ENCODE assay signal across 1 cellular context in genomic region chr14:75702606-75703261, GRCh38.
TF ChIP-seq lines count a peak whose summit lies in the region.

No MANE protein-coding gene starts in this region.

TF ChIP-seq in SK-N-SH treated with all-trans-retinoic acid at 6 μM for 48 hours, 23 proteins besides CTCF, POLR2A, EP300 and RAD21 (continued from another document):
- TF ChIP-seq TSHZ2 (CRISPR knock-in tag; IDR thresholded peaks at IDR 0.05) (no peak), SNAI2 (CRISPR knock-in tag; IDR thresholded peaks at IDR 0.05) (no peak), PPARA (CRISPR knock-in tag; IDR thresholded peaks at IDR 0.05; ENCODE audit: borderline replicate concordance) (no peak), ZFP30 (CRISPR knock-in tag; IDR thresholded peaks at IDR 0.05) (no peak), GLIS3 (CRISPR knock-in tag; IDR thresholded peaks at IDR 0.05) (no peak), ARNTL (CRISPR knock-in tag; IDR thresholded peaks at IDR 0.05; ENCODE audit: borderline replicate concordance, low read depth) (no peak), ZNF70 (CRISPR knock-in tag; IDR thresholded peaks at IDR 0.05) (no peak)
- TF ChIP-seq, protein P1, sequence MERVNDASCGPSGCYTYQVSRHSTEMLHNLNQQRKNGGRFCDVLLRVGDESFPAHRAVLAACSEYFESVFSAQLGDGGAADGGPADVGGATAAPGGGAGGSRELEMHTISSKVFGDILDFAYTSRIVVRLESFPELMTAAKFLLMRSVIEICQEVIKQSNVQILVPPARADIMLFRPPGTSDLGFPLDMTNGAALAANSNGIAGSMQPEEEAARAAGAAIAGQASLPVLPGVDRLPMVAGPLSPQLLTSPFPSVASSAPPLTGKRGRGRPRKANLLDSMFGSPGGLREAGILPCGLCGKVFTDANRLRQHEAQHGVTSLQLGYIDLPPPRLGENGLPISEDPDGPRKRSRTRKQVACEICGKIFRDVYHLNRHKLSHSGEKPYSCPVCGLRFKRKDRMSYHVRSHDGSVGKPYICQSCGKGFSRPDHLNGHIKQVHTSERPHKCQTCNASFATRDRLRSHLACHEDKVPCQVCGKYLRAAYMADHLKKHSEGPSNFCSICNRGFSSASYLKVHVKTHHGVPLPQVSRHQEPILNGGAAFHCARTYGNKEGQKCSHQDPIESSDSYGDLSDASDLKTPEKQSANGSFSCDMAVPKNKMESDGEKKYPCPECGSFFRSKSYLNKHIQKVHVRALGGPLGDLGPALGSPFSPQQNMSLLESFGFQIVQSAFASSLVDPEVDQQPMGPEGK (CRISPR knock-in tag; IDR thresholded peaks at IDR 0.05; ENCODE audit: borderline replicate concordance): no peak
